22 cellular contexts compared by ENCODE assay signal in the genomic region with DNA sequence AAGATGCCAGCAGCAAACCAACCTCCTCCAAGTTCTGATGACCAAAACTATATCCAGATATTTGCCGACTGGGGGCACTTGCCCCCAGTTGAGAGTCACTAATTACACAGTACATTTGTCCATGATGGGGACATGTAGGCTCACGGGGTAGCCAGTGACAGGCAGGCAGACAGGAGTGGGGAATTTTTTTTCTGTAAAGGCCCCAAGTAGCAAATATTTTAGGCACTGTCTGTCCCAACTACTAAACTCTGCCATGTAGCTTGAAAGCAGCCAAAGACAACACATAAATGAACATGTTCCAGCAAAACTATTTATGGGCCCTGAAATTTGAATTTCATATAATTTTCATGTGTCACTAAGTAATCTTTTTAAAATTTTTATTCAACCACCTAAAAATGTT.
DNase-seq lines count a peak whose midpoint lies in the region; ATAC-seq and TF ChIP-seq lines count a peak whose summit lies in the region.
"Had no signal": no experiment of that assay in that cellular context is flagged by ENCODE, and none has a peak within 500 bp of the region (broad histone marks: within the 10 kb centered on the region; RNA-seq: fewer than 3 reads in every experiment).

No MANE protein-coding gene starts in this region.

- TF ChIP-seq CTCF in heart right ventricle (IDR thresholded peaks at IDR 0.05) (no peak), chondrocyte (IDR thresholded peaks at IDR 0.05) (no peak)

- no peak overlapping the region for H3K4me3 ChIP-seq in heart right ventricle
- H3K4me3 ChIP-seq: PC-9 had no signal

- peaks cover 41% of the 10 kb centered on the region for H3K4me1 Mint-ChIP-seq in chondrocyte (ENCODE audit: low read depth)
- H3K4me1 Mint-ChIP-seq: B cell had no signal

- intact Hi-C loops in left cardiac atrium (cut with DNase I): no loop called here
- intact Hi-C loops in heart right ventricle (cut with DNase I): no loop called here

- no peaks in the 10 kb centered on the region for H3K27me3 Mint-ChIP-seq in chondrocyte (ENCODE audit: low read depth)
- H3K27me3 Mint-ChIP-seq: B cell had no signal

- DNase-seq in left cardiac atrium (no peak), heart right ventricle (no peak), chondrocyte (ENCODE audit: low spot score) (no peak), fibroblast of peridontal ligament (ENCODE audit: extremely low read depth) (peak; percentile 25), stromal cell of bone marrow (ENCODE audit: low read depth) (peak; percentile 43), LoVo (ENCODE audit: low spot score) (no peak)
- DNase-seq: Caco-2; CD8-positive, alpha-beta T cell; H9; NCI-H1092; NCI-H1417 treated with DMSO at 0.1 percent for 48 hours; NCI-H1694 treated with DMSO at 0.1 percent for 48 hours; NCI-H2081 treated with DMSO at 0.1 percent for 48 hours; NCI-H526 treated with DMSO at 0.1 percent for 48 hours; PC-9; SHP77 had no signal

- no peak overlapping the region for H3K27ac ChIP-seq in heart right ventricle
- H3K27ac ChIP-seq: 22Rv1, C4-2B, HL-60, PC-9 had no signal

- no peaks in the 10 kb centered on the region for H3K9me3 ChIP-seq in heart right ventricle
- H3K9me3 ChIP-seq: Caco-2 had no signal

- no peaks in the 10 kb centered on the region for H3K27me3 ChIP-seq in heart right ventricle

- WGBS in heart right ventricle, 2 donors: 83 to 86% methylated on average over 2 of the region's 2 CpGs

- H3K4me1 ChIP-seq in heart right ventricle: peaks cover 0 to 20% (median 0%) of the 10 kb centered on the region in 9 donors
- H3K4me1 ChIP-seq: Caco-2 had no signal

- peak overlapping the region; percentile 70 for H3K27ac Mint-ChIP-seq in chondrocyte (ENCODE audit: unreplicated experiment)
- H3K27ac Mint-ChIP-seq: B cell; CD8-positive, alpha-beta T cell; H9 had no signal

- ATAC-seq in left cardiac atrium (peak; percentile 21 to 61), heart right ventricle (no peak), HG02870 (IDR thresholded peaks at IDR 0.05; ENCODE audit: unreplicated experiment) (no peak), HG03432 (IDR thresholded peaks at IDR 0.05; ENCODE audit: unreplicated experiment) (no peak)
- ATAC-seq: CD8-positive, alpha-beta T cell had no signal

- no peaks in the 10 kb centered on the region for H3K36me3 Mint-ChIP-seq in chondrocyte (ENCODE audit: low read depth)
- H3K36me3 Mint-ChIP-seq: CD8-positive, alpha-beta T cell had no signal

- H3K9me3 Mint-ChIP-seq in chondrocyte (ENCODE audit: low read depth): no peaks in the 10 kb centered on the region
- H3K9me3 Mint-ChIP-seq: CD8-positive, alpha-beta T cell; H9 had no signal

- no peak overlapping the region for H3K4me3 Mint-ChIP-seq in chondrocyte (ENCODE audit: unreplicated experiment)
- H3K4me3 Mint-ChIP-seq: B cell; CD8-positive, alpha-beta T cell; H9 had no signal

- H3K36me3 ChIP-seq in heart right ventricle: no peaks in the 10 kb centered on the region

Comparison
In these comparisons a context has a peak if more than half of its experiments do, and no peak if none do; other contexts are left out.
1. ATAC-seq: peak in left cardiac atrium (2 of 2); none in heart right ventricle (0 of 8), HG02870 (single experiment) and HG03432 (single experiment).
2. DNase-seq: peak in fibroblast of peridontal ligament (single experiment) and stromal cell of bone marrow (single experiment); none in left cardiac atrium (single experiment), heart right ventricle (0 of 2), chondrocyte (single experiment) and LoVo (single experiment).